ENCODE assay signal across 1 cellular context in genomic region chr20:38108438-38109024, GRCh38.
TF ChIP-seq lines count a peak whose summit lies in the region.

No MANE protein-coding gene starts in this region.

TF ChIP-seq in SK-N-SH treated with all-trans-retinoic acid at 6 μM for 48 hours, 23 proteins besides CTCF, POLR2A, EP300 and RAD21 (continued from another document):
- TF ChIP-seq TCF4 (CRISPR knock-in tag; IDR thresholded peaks at IDR 0.05; ENCODE audit: borderline replicate concordance) = peak; percentile 80; the same call in 1 of the 2 replicates
- TF ChIP-seq CREB5 (CRISPR knock-in tag; IDR thresholded peaks at IDR 0.05; ENCODE audit: low read depth) = no peak; the same call in 1 of the 2 replicates
- peak; percentile 20; the same call in 1 of the 2 replicates for TF ChIP-seq SNAI2 (CRISPR knock-in tag; IDR thresholded peaks at IDR 0.05)
- TF ChIP-seq ZFP3 (CRISPR knock-in tag; IDR thresholded peaks at IDR 0.05) = peak; percentile 62; the same call in 1 of the 2 replicates
- TF ChIP-seq ZNF70 (CRISPR knock-in tag; IDR thresholded peaks at IDR 0.05) = no peak
- peak; percentile 39; the same call in 1 of the 2 replicates for TF ChIP-seq CSRNP3 (CRISPR knock-in tag; IDR thresholded peaks at IDR 0.05)
- TF ChIP-seq ZNF565 (CRISPR knock-in tag; conservative IDR thresholded peaks at IDR 0.05; ENCODE audit: low read depth) = no peak
- TF ChIP-seq ARNTL (CRISPR knock-in tag; IDR thresholded peaks at IDR 0.05; ENCODE audit: borderline replicate concordance, low read depth) = no peak
TF ChIP-seq in SK-N-SH treated with all-trans-retinoic acid at 6 μM for 48 hours: peak in this region for 10.
